Comparison of ENCODE assay signal across 1 cellular context in the genomic region with DNA sequence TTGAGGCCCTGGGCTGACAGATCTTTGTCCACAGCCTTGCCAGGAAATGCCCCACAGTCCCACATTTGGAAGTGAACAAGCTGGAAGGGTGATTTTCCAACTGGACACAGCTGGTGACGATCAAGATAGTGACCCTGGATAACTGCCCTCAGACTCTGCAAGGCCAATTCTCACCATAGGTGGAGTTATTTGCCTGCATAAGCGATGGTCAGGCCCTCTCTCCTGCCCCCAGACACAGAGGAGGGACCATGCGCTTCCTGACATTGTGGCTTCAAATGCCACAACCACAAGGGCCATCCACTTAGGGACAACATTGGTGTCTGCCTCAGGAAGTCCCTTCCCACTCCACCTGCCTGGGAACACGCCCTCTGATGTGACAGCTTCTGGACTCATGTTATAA.
TF ChIP-seq lines count a peak whose summit lies in the region.

No MANE protein-coding gene starts in this region.

TF ChIP-seq in A549, 52 proteins besides CTCF, POLR2A, EP300 and RAD21:
- TF ChIP-seq ZFP36 (IDR thresholded peaks at IDR 0.05; ENCODE audit: borderline replicate concordance, partially characterized antibody), result no peak
- TF ChIP-seq ZSCAN20 (CRISPR knock-in tag; IDR thresholded peaks at IDR 0.05), result no peak
- no peak for TF ChIP-seq TP53 (CRISPR knock-in tag; IDR thresholded peaks at IDR 0.05)
- no peak for TF ChIP-seq HDAC2 (IDR thresholded peaks at IDR 0.05)
- TF ChIP-seq NR3C1 (IDR thresholded peaks at IDR 0.05), result no peak
TF ChIP-seq in A549: peak in this region for 0.
